Comparison of ENCODE assay signal across 9 cellular contexts in genomic region chr1:63317814-63318156, GRCh38. TPM values are rescaled to one million over a fixed set of nuclear protein-coding genes. Genes with fewer than 3 reads are reported as not detected.
DNase-seq lines count a peak whose midpoint lies in the region; ATAC-seq and TF ChIP-seq lines count a peak whose summit lies in the region.
"Had no signal": no experiment of that assay in that cellular context is flagged by ENCODE, and none has a peak within 500 bp of the region (broad histone marks: within the 10 kb centered on the region; RNA-seq: fewer than 3 reads in every experiment).

No MANE protein-coding gene starts in this region.

- CTCF ChIA-PET in activated naive CD4-positive, alpha-beta T cell treated with anti-CD3 and anti-CD28 coated beads, Interleukin-2, amount 10 ng/mL, durations not matched to agents 7 days and 5 days (lab: Charles Lee) = no interaction called here

- peaks cover 28% of the 10 kb centered on the region for H3K36me3 Mint-ChIP-seq in activated naive CD4-positive, alpha-beta T cell treated with anti-CD3 and anti-CD28 coated beads, Interleukin-2, amount 10 ng/mL, durations not matched to agents 7 days and 5 days
- peaks cover 2% of the 10 kb centered on the region for H3K36me3 Mint-ChIP-seq in T-helper 17 cell (ENCODE audit: low read depth)

- H3K9me3 Mint-ChIP-seq in activated naive CD4-positive, alpha-beta T cell treated with anti-CD3 and anti-CD28 coated beads, Interleukin-2, amount 10 ng/mL, durations not matched to agents 7 days and 5 days = peaks cover 3% of the 10 kb centered on the region

- H3K27me3 ChIP-seq in iPS-18a (ENCODE audit: control insufficient read depth, insufficient read depth, low read length) (peaks cover 63% of the 10 kb centered on the region), thoracic aorta (replicated peaks; ENCODE audit: insufficient read depth) (peaks cover 30% of the 10 kb centered on the region)

- no peak for DNase-seq in activated naive CD4-positive, alpha-beta T cell treated with anti-CD3 and anti-CD28 coated beads, Interleukin-2, amount 10 ng/mL, durations not matched to agents 7 days and 5 days
- no peak for DNase-seq in activated naive CD4-positive, alpha-beta T cell (lab: John Stamatoyannopoulos, UW)
- no peak for DNase-seq in T-helper 17 cell
- DNase-seq in thoracic aorta (ENCODE audit: low spot score) = no peak
- DNase-seq in amniotic stem cell (lab: John Stamatoyannopoulos, UW) = no peak
- no peak for DNase-seq in stimulated activated naive CD4-positive, alpha-beta T cell (lab: John Stamatoyannopoulos, UW)
- DNase-seq: DND-41 had no signal

- H3K4me1 ChIP-seq in iPS-18a (ENCODE audit: control insufficient read depth, low read depth, low read length) (peaks cover 20% of the 10 kb centered on the region), thoracic aorta (ENCODE audit: control insufficient read depth in 1 of 2, low read depth in 2 of 2) (peaks cover 5 to 24% of the 10 kb centered on the region in 2 donors)

- no peaks in the 10 kb centered on the region for H3K36me3 ChIP-seq in iPS-18a (ENCODE audit: control insufficient read depth, low read depth, low read length)
- H3K36me3 ChIP-seq in thoracic aorta = no peaks in the 10 kb centered on the region

- H3K9ac ChIP-seq in iPS-18a (ENCODE audit: low read length) = no peak overlapping the region

- no peak for ATAC-seq in T-helper 17 cell
- no peak for ATAC-seq in thoracic aorta (ENCODE audit: insufficient number of reproducible peaks, low FRiP score, low read depth)
- ATAC-seq in GM19467 (IDR thresholded peaks at IDR 0.05; ENCODE audit: unreplicated experiment) = no peak

- H3K4me1 Mint-ChIP-seq in activated naive CD4-positive, alpha-beta T cell treated with anti-CD3 and anti-CD28 coated beads, Interleukin-2, amount 10 ng/mL, durations not matched to agents 7 days and 5 days = peaks cover 36% of the 10 kb centered on the region
- H3K4me1 Mint-ChIP-seq in T-helper 17 cell = peaks cover 7% of the 10 kb centered on the region

- no peak overlapping the region for H3K27ac ChIP-seq in iPS-18a (ENCODE audit: low read length)
- H3K27ac ChIP-seq in thoracic aorta = no peak overlapping the region

- peaks cover 4% of the 10 kb centered on the region for H3K9me3 ChIP-seq in T-helper 17 cell (ENCODE audit: control insufficient read depth, low read length, poor library complexity, severe bottlenecking)
- no peaks in the 10 kb centered on the region for H3K9me3 ChIP-seq in iPS-18a (ENCODE audit: control insufficient read depth, low read depth, low read length)
- H3K9me3 ChIP-seq in thoracic aorta = no peaks in the 10 kb centered on the region

- peak overlapping the region; percentile 81 for H3K27ac Mint-ChIP-seq in activated naive CD4-positive, alpha-beta T cell treated with anti-CD3 and anti-CD28 coated beads, Interleukin-2, amount 10 ng/mL, durations not matched to agents 7 days and 5 days
- peak overlapping the region; percentile 24 for H3K27ac Mint-ChIP-seq in T-helper 17 cell

- H3K4me3 ChIP-seq in iPS-18a (ENCODE audit: low read length) = peak overlapping the region; percentile 82
- peak overlapping the region; percentile 64 for H3K4me3 ChIP-seq in thoracic aorta

- no peak for TF ChIP-seq CTCF in thoracic aorta (IDR thresholded peaks at IDR 0.05)

- peak overlapping the region; percentile 61 for H3K4me3 Mint-ChIP-seq in activated naive CD4-positive, alpha-beta T cell treated with anti-CD3 and anti-CD28 coated beads, Interleukin-2, amount 10 ng/mL, durations not matched to agents 7 days and 5 days
- H3K4me3 Mint-ChIP-seq in T-helper 17 cell = peak overlapping the region; percentile 28

- peaks cover 95% of the 10 kb centered on the region for H3K27me3 Mint-ChIP-seq in activated naive CD4-positive, alpha-beta T cell treated with anti-CD3 and anti-CD28 coated beads, Interleukin-2, amount 10 ng/mL, durations not matched to agents 7 days and 5 days
- peaks cover 73% of the 10 kb centered on the region for H3K27me3 Mint-ChIP-seq in T-helper 17 cell

RNA-seq across cellular contexts. Expression of gene FOXD3, which starts 4.6 kb away (rescaled TPM):
- total RNA-seq in T-helper 17 cell (not detected), thoracic aorta (1 to 10 TPM in 1 of 2 donors, under 1 TPM in 1; 0.14 to 1.5 TPM)

RNA-seq across cellular contexts. Expression of gene ALG6, which starts 49.6 kb away (rescaled TPM):
- total RNA-seq in T-helper 17 cell (10 to 100 TPM; 15.0 to 18.9 TPM), thoracic aorta (1 to 10 TPM; 1.8 to 8.3 TPM)
